1 cellular context compared by ENCODE assay signal in genomic region chr1:108644984-108645383, GRCh38.
TF ChIP-seq lines count a peak whose summit lies in the region.

No MANE protein-coding gene starts in this region.

TF ChIP-seq in HepG2, 621 proteins besides CTCF, POLR2A, EP300 and RAD21 (continued from another document):
- TF ChIP-seq MYPOP (CRISPR knock-in tag; IDR thresholded peaks at IDR 0.05) (no peak), BCL3 (CRISPR knock-in tag; IDR thresholded peaks at IDR 0.05) (no peak), ZNF350 (CRISPR knock-in tag; IDR thresholded peaks at IDR 0.05; ENCODE audit: borderline replicate concordance, low read depth) (no peak), ZNF451 (CRISPR knock-in tag; IDR thresholded peaks at IDR 0.05) (no peak), NR1H2 (CRISPR knock-in tag; IDR thresholded peaks at IDR 0.05; ENCODE audit: borderline replicate concordance, low read depth) (no peak), ARNTL (CRISPR knock-in tag; IDR thresholded peaks at IDR 0.05) (no peak), RCOR2 (CRISPR knock-in tag; IDR thresholded peaks at IDR 0.05) (no peak), ZMYM2 (CRISPR knock-in tag; IDR thresholded peaks at IDR 0.05) (no peak), ZBTB37 (CRISPR knock-in tag; IDR thresholded peaks at IDR 0.05) (no peak)
- TF ChIP-seq, protein P1, sequence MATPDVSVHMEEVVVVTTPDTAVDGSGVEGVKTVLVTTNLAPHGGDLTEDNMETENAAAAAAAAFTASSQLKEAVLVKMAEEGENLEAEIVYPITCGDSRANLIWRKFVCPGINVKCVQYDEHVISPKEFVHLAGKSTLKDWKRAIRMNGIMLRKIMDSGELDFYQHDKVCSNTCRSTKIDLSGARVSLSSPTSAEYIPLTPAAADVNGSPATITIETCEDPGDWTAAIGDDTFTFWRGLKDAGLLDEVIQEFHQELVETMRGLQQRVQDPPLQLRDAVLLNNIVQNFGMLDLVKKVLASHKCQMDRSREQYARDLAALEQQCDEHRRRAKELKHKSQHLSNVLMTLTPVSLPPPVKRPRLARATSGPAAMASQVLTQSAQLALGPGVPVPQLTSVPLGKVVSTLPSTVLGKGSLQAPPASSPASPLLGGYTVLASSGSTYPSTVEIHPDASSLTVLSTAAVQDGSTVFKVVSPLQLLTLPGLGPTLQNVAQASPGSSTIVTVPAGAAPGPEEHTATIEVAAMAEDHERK (CRISPR knock-in tag; IDR thresholded peaks at IDR 0.05; ENCODE audit: low read depth): no peak
